ENCODE assay signal across 21 cellular contexts in the genomic region with DNA sequence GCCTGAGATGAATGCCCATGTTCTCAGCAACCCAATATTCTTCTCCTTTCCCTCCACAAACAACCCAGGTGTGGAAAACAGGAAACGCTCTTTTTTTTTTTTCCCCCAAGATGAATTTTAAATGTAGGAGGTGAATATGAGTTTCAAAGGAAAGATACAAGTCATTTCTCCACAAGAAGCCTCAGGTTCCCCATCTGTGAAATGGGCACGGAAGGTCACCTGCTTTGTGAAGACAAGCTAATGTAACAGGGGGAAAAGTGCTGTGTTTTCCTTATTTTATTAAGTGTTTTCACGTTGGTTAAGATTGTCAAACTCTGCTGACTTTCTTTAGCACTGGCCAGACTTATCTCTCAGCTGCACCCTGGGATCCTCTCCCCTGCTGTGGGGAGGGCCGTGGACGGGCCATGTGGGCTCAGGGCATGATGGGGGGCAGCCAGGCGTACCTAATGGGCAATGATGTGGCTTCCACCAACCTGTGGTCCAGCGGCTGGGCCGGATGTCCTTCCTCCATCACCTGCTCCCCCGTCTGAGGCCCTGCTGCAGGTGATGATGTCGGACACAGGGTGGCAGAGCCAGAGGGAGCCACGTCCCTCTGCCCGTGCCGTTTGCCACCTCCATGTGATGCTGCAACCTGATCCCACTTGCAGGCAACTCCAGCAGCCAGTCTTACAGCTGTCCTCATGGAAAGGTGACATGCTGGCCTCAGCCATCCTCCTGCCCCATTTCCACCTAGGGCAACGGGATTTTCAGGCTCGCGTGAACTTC.
DNase-seq lines count a peak whose midpoint lies in the region; ATAC-seq and TF ChIP-seq lines count a peak whose summit lies in the region.
"Had no signal": no experiment of that assay in that cellular context is flagged by ENCODE, and none has a peak within 500 bp of the region (broad histone marks: within the 10 kb centered on the region; RNA-seq: fewer than 3 reads in every experiment).

No MANE protein-coding gene starts in this region.

- no peak overlapping the region for H3K4me3 Mint-ChIP-seq in endodermal cell
- H3K4me3 Mint-ChIP-seq: CD4-positive, alpha-beta T cell; T-helper 1 cell treated with Interleukin-12 subunit alpha and Interleukin-12 subunit beta and Interleukin-4 antibody, amounts not matched to agents 30 μg/mL and 1 μg/mL, for 36 hours had no signal

- H3K4me1 ChIP-seq in endodermal cell (ENCODE audit: control insufficient read depth, insufficient read depth, low read length) (no peaks in the 10 kb centered on the region), HAP-1 (no peaks in the 10 kb centered on the region)
- H3K4me1 ChIP-seq: A549, Caco-2, Peyer's patch, SJSA1 had no signal

- TF ChIP-seq CTCF in endodermal cell (conservative IDR thresholded peaks at IDR 0.05): no peak

- H3K4me1 Mint-ChIP-seq in endodermal cell: no peaks in the 10 kb centered on the region

- intact Hi-C loops in cardiac septum (cut with DNase I): no loop called here
- intact Hi-C loops in left ventricle myocardium superior (cut with micrococcal nuclease): no loop called here
- intact Hi-C loops in posterior vena cava (cut with DNase I): no loop called here

- WGBS in endodermal cell (ENCODE audit: insufficient coverage in 1 of 2, insufficient read length in 1 of 2), 2 experiments: 91 to 92% methylated on average over 10 to 16 of the region's 16 CpGs

- DNase-seq in cardiac septum (ENCODE audit: low spot score) (peak; percentile 55), left ventricle myocardium superior (no peak), NCI-H2171 treated with DMSO at 0.1 percent for 48 hours (lab: John Stamatoyannopoulos, UW) (peak; percentile 83), endodermal cell (peak; percentile 44), posterior vena cava (ENCODE audit: low spot score) (peak; percentile 61), HAP-1 (ENCODE audit: low spot score in 2 of 2) (no peak), nucleus accumbens (lab: John Stamatoyannopoulos, UW) (no peak)
- DNase-seq: Caco-2; CD4-positive, alpha-beta T cell; DMS53; EL; KG1; NCI-H1105 treated with DMSO at 0.1 percent for 48 hours; NCI-H2227 treated with DMSO at 0.1 percent for 48 hours; NCI-H524 treated with DMSO at 0.1 percent for 48 hours; NK-92 treated with Interleukin-12 subunit alpha and Interleukin-12 subunit beta, amount 100 ng/mL, for 24 hours; Peyer's patch had no signal

- H3K9ac ChIP-seq in endodermal cell (ENCODE audit: extremely low read depth, low read length, poor library complexity, severe bottlenecking): no peak overlapping the region

- H3K27ac ChIP-seq in endodermal cell (ENCODE audit: low read depth, low read length): no peak overlapping the region
- H3K27ac ChIP-seq: A549, Peyer's patch, SJSA1 had no signal

- H3K27me3 ChIP-seq in endodermal cell (ENCODE audit: control insufficient read depth, insufficient read depth, low read length, poor library complexity, severe bottlenecking): peaks cover 23% of the 10 kb centered on the region
- no peaks in the 10 kb centered on the region for H3K27me3 ChIP-seq in HAP-1 (ENCODE audit: low read depth)
- H3K27me3 ChIP-seq: Peyer's patch had no signal

- H3K9me3 Mint-ChIP-seq in endodermal cell: no peaks in the 10 kb centered on the region
- H3K9me3 Mint-ChIP-seq: CD4-positive, alpha-beta T cell; T-helper 1 cell treated with Interleukin-12 subunit alpha and Interleukin-12 subunit beta and Interleukin-4 antibody, amounts not matched to agents 30 μg/mL and 1 μg/mL, for 36 hours had no signal

- no peak overlapping the region for H3K27ac Mint-ChIP-seq in endodermal cell
- H3K27ac Mint-ChIP-seq: CD4-positive, alpha-beta T cell; T-helper 1 cell treated with Interleukin-12 subunit alpha and Interleukin-12 subunit beta and Interleukin-4 antibody, amounts not matched to agents 30 μg/mL and 1 μg/mL, for 36 hours had no signal

- H3K9me3 ChIP-seq in endodermal cell (ENCODE audit: control insufficient read depth, low read length) (no peaks in the 10 kb centered on the region), HAP-1 (no peaks in the 10 kb centered on the region)
- H3K9me3 ChIP-seq: A549, Caco-2, Peyer's patch, SJSA1 had no signal

- in situ Hi-C loops in HAP-1 (cut with MboI; ENCODE audit: low sequenced_read_pairs): no loop called here

- H3K36me3 ChIP-seq in endodermal cell (ENCODE audit: control insufficient read depth, insufficient read depth, low read length): no peaks in the 10 kb centered on the region
- no peaks in the 10 kb centered on the region for H3K36me3 ChIP-seq in HAP-1 (replicated peaks)
- H3K36me3 ChIP-seq: Peyer's patch, SJSA1 had no signal

- H3K4me3 ChIP-seq in endodermal cell (ENCODE audit: low read length): no peak overlapping the region
- H3K4me3 ChIP-seq in HAP-1: no peak overlapping the region
- H3K4me3 ChIP-seq: A549, Peyer's patch, SJSA1 had no signal

- ATAC-seq in left ventricle myocardium superior: no peak
- no peak for ATAC-seq in HG03457 (IDR thresholded peaks at IDR 0.05; ENCODE audit: unreplicated experiment)
- ATAC-seq: A549 had no signal

- H3K36me3 Mint-ChIP-seq in endodermal cell (ENCODE audit: low read depth): no peaks in the 10 kb centered on the region

- peaks cover 22% of the 10 kb centered on the region for H3K27me3 Mint-ChIP-seq in endodermal cell (ENCODE audit: insufficient read depth)

Comparison
In these comparisons a context has a peak if more than half of its experiments do, and no peak if none do; other contexts are left out.
1. DNase-seq: peak in cardiac septum (single experiment), NCI-H2171 treated with DMSO at 0.1 percent for 48 hours (single experiment), endodermal cell (single experiment) and posterior vena cava (single experiment); none in left ventricle myocardium superior (single experiment), HAP-1 (0 of 2) and nucleus accumbens (0 of 56).